Comparison of ENCODE assay signal across 17 cellular contexts in the genomic region with DNA sequence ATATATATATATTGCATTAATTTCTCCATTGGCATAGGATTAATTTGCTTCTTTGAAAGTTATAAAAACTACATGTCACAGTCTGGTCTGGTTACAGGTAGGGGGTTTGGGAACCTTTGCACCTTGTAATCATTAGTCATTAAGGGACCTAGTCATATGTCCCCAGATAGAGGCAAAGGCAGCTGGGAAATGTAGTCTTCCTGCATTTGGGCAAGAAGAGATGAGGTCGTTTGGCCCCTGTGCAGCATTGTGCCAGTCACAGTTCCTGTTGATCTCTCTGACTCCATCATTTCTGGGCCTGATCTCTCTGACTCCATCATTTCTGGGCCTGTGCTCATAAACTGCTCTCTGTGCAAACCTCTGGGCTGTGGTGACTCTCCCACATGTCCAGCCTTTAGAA.
DNase-seq lines count a peak whose midpoint lies in the region; ATAC-seq and TF ChIP-seq lines count a peak whose summit lies in the region.
"Had no signal": no experiment of that assay in that cellular context is flagged by ENCODE, and none has a peak within 500 bp of the region (broad histone marks: within the 10 kb centered on the region; RNA-seq: fewer than 3 reads in every experiment).

No MANE protein-coding gene starts in this region.

- peak; percentile 6 for DNase-seq in stimulated activated CD4-positive, alpha-beta T cell treated with anti-CD3 and anti-CD28 coated beads, Interleukin-4, amount 100 ng/mL, for 24 hours
- DNase-seq in stimulated activated CD4-positive, alpha-beta T cell treated with anti-CD3 and anti-CD28 coated beads, Interleukin-4, amount 100 ng/mL, for 4 hours = no peak
- peak; percentile 3 for DNase-seq in choroid plexus epithelial cell (ENCODE audit: low read depth)
- no peak for DNase-seq in LoVo (ENCODE audit: low spot score)
- no peak for DNase-seq in medulla oblongata (ENCODE audit: extremely low spot score)
- DNase-seq: activated naive CD4-positive, alpha-beta T cell treated with Interleukin-2 at 50 U/mL for 16 hours; GF-D8; naive thymus-derived CD4-positive, alpha-beta T cell; NCI-H1092 treated with DMSO at 0.1 percent for 48 hours; NCI-H526 treated with DMSO at 0.1 percent for 48 hours; ovary; right lobe of liver; substantia nigra had no signal

- TF ChIP-seq CTCF in choroid plexus epithelial cell (conservative IDR thresholded peaks at IDR 0.05; ENCODE audit: low read depth, low read length) = no peak

- ATAC-seq in GM21619 (IDR thresholded peaks at IDR 0.05; ENCODE audit: unreplicated experiment) = no peak
- ATAC-seq: naive thymus-derived CD4-positive, alpha-beta T cell had no signal

- no peak for TF ChIP-seq EP300 in Ishikawa (IDR thresholded peaks at IDR 0.05; ENCODE audit: borderline replicate concordance)

- no peak overlapping the region for H3K4me3 ChIP-seq in choroid plexus epithelial cell (ENCODE audit: low read depth, low read length)
- H3K4me3 ChIP-seq: hepatocyte, ovary, right lobe of liver, SJSA1 had no signal

- no peak for TF ChIP-seq RAD21 in Ishikawa (IDR thresholded peaks at IDR 0.05; ENCODE audit: low read depth)

TF ChIP-seq in Ishikawa, 13 proteins besides CTCF, POLR2A, EP300 and RAD21:
- TF ChIP-seq, protein P1, sequence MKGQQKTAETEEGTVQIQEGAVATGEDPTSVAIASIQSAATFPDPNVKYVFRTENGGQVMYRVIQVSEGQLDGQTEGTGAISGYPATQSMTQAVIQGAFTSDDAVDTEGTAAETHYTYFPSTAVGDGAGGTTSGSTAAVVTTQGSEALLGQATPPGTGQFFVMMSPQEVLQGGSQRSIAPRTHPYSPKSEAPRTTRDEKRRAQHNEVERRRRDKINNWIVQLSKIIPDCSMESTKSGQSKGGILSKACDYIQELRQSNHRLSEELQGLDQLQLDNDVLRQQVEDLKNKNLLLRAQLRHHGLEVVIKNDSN (IDR thresholded peaks at IDR 0.05) = 0 out of 2 replicates have a peak, but pooled peaks have one; percentile 40
- TF ChIP-seq, protein P2, sequence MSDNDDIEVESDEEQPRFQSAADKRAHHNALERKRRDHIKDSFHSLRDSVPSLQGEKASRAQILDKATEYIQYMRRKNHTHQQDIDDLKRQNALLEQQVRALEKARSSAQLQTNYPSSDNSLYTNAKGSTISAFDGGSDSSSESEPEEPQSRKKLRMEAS (IDR thresholded peaks at IDR 0.05) = no peak

Comparison
In these comparisons a context has a peak if more than half of its experiments do, and no peak if none do; other contexts are left out.
1. DNase-seq: peak in stimulated activated CD4-positive, alpha-beta T cell treated with anti-CD3 and anti-CD28 coated beads, Interleukin-4, amount 100 ng/mL, for 24 hours (single experiment) and choroid plexus epithelial cell (single experiment); none in stimulated activated CD4-positive, alpha-beta T cell treated with anti-CD3 and anti-CD28 coated beads, Interleukin-4, amount 100 ng/mL, for 4 hours (0 of 2), LoVo (single experiment) and medulla oblongata (single experiment).